9 cellular contexts compared by ENCODE assay signal in genomic region chr7:125670926-125671572, GRCh38.
DNase-seq lines count a peak whose midpoint lies in the region; ATAC-seq and TF ChIP-seq lines count a peak whose summit lies in the region.
"Had no signal": no experiment of that assay in that cellular context is flagged by ENCODE, and none has a peak within 500 bp of the region (broad histone marks: within the 10 kb centered on the region; RNA-seq: fewer than 3 reads in every experiment).

No MANE protein-coding gene starts in this region.

- peak overlapping the region; percentile 88 for H3K27ac ChIP-seq in 22Rv1
- no peak overlapping the region for H3K27ac ChIP-seq in OCI-LY3 (ENCODE audit: low read length)

- H3K4me1 ChIP-seq in OCI-LY3 (ENCODE audit: low read length), result no peaks in the 10 kb centered on the region

- ATAC-seq in GM18867 (IDR thresholded peaks at IDR 0.05; ENCODE audit: unreplicated experiment), result no peak
- no peak for ATAC-seq in GM18907 (IDR thresholded peaks at IDR 0.05; ENCODE audit: unreplicated experiment)
- ATAC-seq in activated naive CD8-positive, alpha-beta T cell treated with anti-CD3 and anti-CD28 coated beads, Interleukin-2, amount 50 U/mL, for 24 hours, result no peak
- ATAC-seq: naive thymus-derived CD8-positive, alpha-beta T cell had no signal

- H3K79me2 ChIP-seq in OCI-LY3 (ENCODE audit: low read length), result no peaks in the 10 kb centered on the region

- no peak overlapping the region for H3K9ac ChIP-seq in OCI-LY3 (ENCODE audit: low read length)

- no peak overlapping the region for H3K4me2 ChIP-seq in OCI-LY3 (ENCODE audit: low read length)

- in situ Hi-C loops in GM13976 (cut with MboI; ENCODE audit: low sequenced_read_pairs, unreplicated experiment) (loop anchor here (25.0 kb wide), 1 partner anchor 609 kb away; no protein-coding TSS in a partner anchor), G401 (cut with HindIII; ENCODE audit: low sequenced_read_pairs) (no loop called here)

- no peaks in the 10 kb centered on the region for H3K27me3 ChIP-seq in OCI-LY3 (ENCODE audit: low read depth, low read length)

- H3K4me1 Mint-ChIP-seq in activated naive CD8-positive, alpha-beta T cell treated with anti-CD3 and anti-CD28 coated beads, Interleukin-2, amount 50 U/mL, for 24 hours, result no peaks in the 10 kb centered on the region
- H3K4me1 Mint-ChIP-seq: naive thymus-derived CD8-positive, alpha-beta T cell had no signal

- no peak overlapping the region for H2AFZ ChIP-seq in OCI-LY3 (ENCODE audit: low read depth, low read length)

- no peak overlapping the region for H3K27ac Mint-ChIP-seq in activated naive CD8-positive, alpha-beta T cell treated with anti-CD3 and anti-CD28 coated beads, Interleukin-2, amount 50 U/mL, for 24 hours
- H3K27ac Mint-ChIP-seq: naive thymus-derived CD8-positive, alpha-beta T cell had no signal

- TF ChIP-seq CTCF in 22Rv1 (IDR thresholded peaks at IDR 0.05) (peak; percentile 88), GM13976 (IDR thresholded peaks at IDR 0.05; ENCODE audit: borderline replicate concordance, control extremely low read depth, extremely low read depth, insufficient read depth, missing control alignments) (peak; percentile 31), OCI-LY3 (IDR thresholded peaks at IDR 0.05; ENCODE audit: low read depth, low read length) (peak; percentile 79)

- H3K36me3 ChIP-seq in OCI-LY3 (replicated peaks; ENCODE audit: low read depth, low read length), result no peaks in the 10 kb centered on the region

- H3K9me3 Mint-ChIP-seq in activated naive CD8-positive, alpha-beta T cell treated with anti-CD3 and anti-CD28 coated beads, Interleukin-2, amount 50 U/mL, for 24 hours, result no peaks in the 10 kb centered on the region

- DNase-seq in GM13976 (ENCODE audit: low spot score), result no peak
- DNase-seq in globus pallidus (ENCODE audit: low spot score), result peak; percentile 23
- DNase-seq in G401 (ENCODE audit: low spot score), result no peak
- no peak for DNase-seq in activated naive CD8-positive, alpha-beta T cell treated with anti-CD3 and anti-CD28 coated beads, Interleukin-2, amount 50 U/mL, for 24 hours
- DNase-seq: naive thymus-derived CD8-positive, alpha-beta T cell had no signal

- H3K36me3 Mint-ChIP-seq in activated naive CD8-positive, alpha-beta T cell treated with anti-CD3 and anti-CD28 coated beads, Interleukin-2, amount 50 U/mL, for 24 hours (ENCODE audit: low read depth), result no peaks in the 10 kb centered on the region
- H3K36me3 Mint-ChIP-seq: naive thymus-derived CD8-positive, alpha-beta T cell had no signal

- H3K9me3 ChIP-seq in OCI-LY3 (ENCODE audit: insufficient read depth, low read length), result no peaks in the 10 kb centered on the region

- H3K4me3 Mint-ChIP-seq in activated naive CD8-positive, alpha-beta T cell treated with anti-CD3 and anti-CD28 coated beads, Interleukin-2, amount 50 U/mL, for 24 hours, result no peak overlapping the region
- H3K4me3 Mint-ChIP-seq: naive thymus-derived CD8-positive, alpha-beta T cell had no signal

- H4K20me1 ChIP-seq in OCI-LY3 (ENCODE audit: insufficient read depth, low read length), result no peaks in the 10 kb centered on the region

- no peaks in the 10 kb centered on the region for H3K27me3 Mint-ChIP-seq in activated naive CD8-positive, alpha-beta T cell treated with anti-CD3 and anti-CD28 coated beads, Interleukin-2, amount 50 U/mL, for 24 hours
- H3K27me3 Mint-ChIP-seq: naive thymus-derived CD8-positive, alpha-beta T cell had no signal

- H3K4me3 ChIP-seq in OCI-LY3 (ENCODE audit: low read length), result no peak overlapping the region

Comparison
In these comparisons a context has a peak if more than half of its experiments do, and no peak if none do; other contexts are left out.
1. CTCF ChIP-seq: peak in every context shown above with its lines; median percentile 88 in 22Rv1; 79 in OCI-LY3; 31 in GM13976.